ENCODE assay signal across 8 cellular contexts in the genomic region with DNA sequence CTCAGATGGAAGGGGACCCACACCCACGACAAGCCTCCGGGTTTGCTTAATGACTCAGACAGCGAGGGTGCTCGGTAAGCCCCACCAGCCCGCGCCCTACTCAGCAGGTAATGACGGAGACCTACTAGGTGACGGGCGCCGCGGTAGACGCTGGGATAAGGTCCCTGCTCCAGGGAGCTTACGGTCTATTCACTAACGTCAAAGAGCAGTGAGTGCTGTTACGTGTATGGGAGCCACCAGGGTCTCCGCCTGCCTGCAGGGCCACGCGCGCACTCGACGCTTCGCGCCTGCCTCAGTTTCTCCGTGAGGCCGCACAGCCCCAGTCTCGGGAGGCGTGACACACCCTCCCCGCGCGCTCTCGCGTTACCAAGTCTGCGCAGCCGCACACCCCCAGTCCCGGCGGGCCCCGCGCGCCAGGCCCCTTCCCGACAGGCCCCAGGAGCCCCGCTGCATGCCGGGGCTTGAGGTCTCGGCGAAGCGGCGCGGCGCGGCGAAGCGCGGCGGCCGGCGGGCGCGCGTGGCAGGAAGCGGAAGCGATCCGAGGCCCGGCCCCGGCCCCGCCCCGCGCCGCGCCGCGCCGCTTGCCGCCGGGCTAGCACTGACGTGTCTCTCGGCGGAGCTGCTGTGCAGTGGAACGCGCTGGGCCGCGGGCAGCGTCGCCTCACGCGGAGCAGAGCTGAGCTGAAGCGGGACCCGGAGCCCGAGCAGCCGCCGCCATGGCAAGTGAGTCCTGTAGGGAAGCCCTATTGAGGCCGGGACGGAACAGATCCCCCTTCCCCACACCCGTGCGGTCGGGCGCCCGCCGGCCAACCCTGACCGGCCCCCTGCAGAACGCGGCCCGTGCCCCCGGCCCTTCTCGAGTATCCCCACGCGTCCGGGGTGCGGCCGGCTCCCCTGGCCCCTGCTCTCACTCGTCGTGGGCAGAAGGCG. TPM values are rescaled to one million over a fixed set of nuclear protein-coding genes. Genes with fewer than 3 reads are reported as not detected.
DNase-seq lines count a peak whose midpoint lies in the region; ATAC-seq, FAIRE-seq and TF ChIP-seq lines count a peak whose summit lies in the region.

A gene (plus strand): TSS at position 601 of the 930 bp plus-strand sequence. CDS start 116 bp downstream, at position 717.

- H3K9ac ChIP-seq in HepG2 (ENCODE audit: insufficient read depth, low read depth, low read length), result peak within 1 kb of the TSS; percentile 99

- peaks cover 55% of the 10 kb centered on the region for H3K79me2 ChIP-seq in HepG2 (ENCODE audit: insufficient read depth, low read length)

- peak; percentile 91 to 92 for TF ChIP-seq POLR2A in HepG2 (IDR thresholded peaks at IDR 0.05; ENCODE audit: insufficient read depth in 1 of 2, low read depth in 2 of 2, low read length in 2 of 2)

- TF ChIP-seq CTCF in C4-2B (conservative IDR thresholded peaks at IDR 0.05), result no peak
- no peak for TF ChIP-seq CTCF in HepG2 (CRISPR knock-in tag; IDR thresholded peaks at IDR 0.05)

- no peaks in the 10 kb centered on the region for H3K9me3 ChIP-seq in HepG2 (ENCODE audit: low read length)

- H3K9me3 Mint-ChIP-seq in dendritic cell treated with granulocyte-macrophage colony-stimulating factor and Interleukin-4, amounts not matched to agents 40 ng/mL and 50 ng/mL, for 4 days, result no peaks in the 10 kb centered on the region

- BruUV-seq in HepG2 (replicated peaks; lab: Mats Ljungman, UMichigan), result no TSS peak

- H4K20me1 ChIP-seq in HepG2 (ENCODE audit: insufficient read depth, low read length), result peaks cover 24% of the 10 kb centered on the region

- H3K27me3 Mint-ChIP-seq in dendritic cell treated with granulocyte-macrophage colony-stimulating factor and Interleukin-4, amounts not matched to agents 40 ng/mL and 50 ng/mL, for 4 days, result peaks cover 4% of the 10 kb centered on the region

- peaks cover 39% of the 10 kb centered on the region for H3K4me1 Mint-ChIP-seq in dendritic cell treated with granulocyte-macrophage colony-stimulating factor and Interleukin-4, amounts not matched to agents 40 ng/mL and 50 ng/mL, for 4 days (ENCODE audit: low read depth)

- H3K4me3 Mint-ChIP-seq in dendritic cell treated with granulocyte-macrophage colony-stimulating factor and Interleukin-4, amounts not matched to agents 40 ng/mL and 50 ng/mL, for 4 days, result peak within 1 kb of the TSS; percentile 82

- in situ Hi-C loops in HepG2 (cut with HindIII; ENCODE audit: extremely low pct_ligation_motif_present, low pct_unique_long_range_greater_than_20kb), result no loop called here

- CTCF ChIA-PET in HepG2 (lab: Yijun Ruan, JAX; ENCODE audit: low intra/inter-chr PET ratio, low total read pairs), result no interaction called here

- H3K36me3 Mint-ChIP-seq in dendritic cell treated with granulocyte-macrophage colony-stimulating factor and Interleukin-4, amounts not matched to agents 40 ng/mL and 50 ng/mL, for 4 days (ENCODE audit: low read depth), result peaks cover 56% of the 10 kb centered on the region

- ATAC-seq in GM19395 (IDR thresholded peaks at IDR 0.05; ENCODE audit: unreplicated experiment), result peak; percentile 91
- ATAC-seq in HG03565 (IDR thresholded peaks at IDR 0.05; ENCODE audit: unreplicated experiment), result peak; percentile 88
- ATAC-seq in HepG2, result peak; percentile 95

- intact Hi-C loops in dendritic cell treated with granulocyte-macrophage colony-stimulating factor and Interleukin-4, amounts not matched to agents 40 ng/mL and 50 ng/mL, for 4 days (cut with micrococcal nuclease), result loop anchor here (1.0 to 5.0 kb wide), 3 partner anchors 23 to 455 kb away; a partner anchor contains a TSS
- intact Hi-C loops in HepG2 (cut with micrococcal nuclease; ENCODE audit: unreplicated experiment), result loop anchor here (2.0 kb wide), 1 partner anchor 41 kb away; no protein-coding TSS in a partner anchor

- peak; percentile 23 for FAIRE-seq in HepG2 (lab: Jason Lieb, UNC)

- peaks cover 0 to 5% of the 10 kb centered on the region in 2 experiments; a peak in 1 of 5 replicates for H3K27me3 ChIP-seq in HepG2 (ENCODE audit: control insufficient read depth in 1 of 2, insufficient read depth in 2 of 2, low read length in 2 of 2)

- peak within 1 kb of the TSS; percentile 96 for H3K4me2 ChIP-seq in HepG2 (ENCODE audit: low read depth, low read length)

- POLR2A ChIA-PET in HepG2 (lab: Yijun Ruan, JAX), result interaction anchor here (0.5 to 1.8 kb wide), 3 partner anchors 13 to 71 kb away, joined by 3 to 6 read pairs (median 5); a partner anchor contains a TSS

- WGBS in HepG2 (ENCODE audit: low lambda C conversion rate), result under 1% methylated on average over 18 of the region's 111 CpGs

- peak within 1 kb of the TSS; percentile 96 to 100 (median 98) for H3K4me3 ChIP-seq in HepG2 (replicated peaks in 1 of 3; ENCODE audit: insufficient read depth in 1 of 3, low read depth in 2 of 3, low read length in 3 of 3)

- TF ChIP-seq RAD21 in HepG2 (CRISPR knock-in tag; IDR thresholded peaks at IDR 0.05), result peak; percentile 49; the same call in 1 of the 2 replicates

- H3K4me1 ChIP-seq in HepG2 (ENCODE audit: insufficient read depth, low read length), result peaks cover 37% of the 10 kb centered on the region

- H3K36me3 ChIP-seq in HepG2 (replicated peaks in 1 of 2; ENCODE audit: control insufficient read depth in 1 of 2, insufficient read depth in 2 of 2, low read length in 2 of 2), result peaks cover 6 to 25% of the 10 kb centered on the region in 2 experiments

- TF ChIP-seq EP300 in HepG2 (IDR thresholded peaks at IDR 0.05; ENCODE audit: low read depth in 2 of 2, low read length in 2 of 2) (0 out of 4 replicates have a peak, but pooled peaks of 1 of the 2 experiments have one; percentile 18), HepG2 (CRISPR knock-in tag; IDR thresholded peaks at IDR 0.05; ENCODE audit: borderline replicate concordance) (no peak)

- H3K27ac Mint-ChIP-seq in dendritic cell treated with granulocyte-macrophage colony-stimulating factor and Interleukin-4, amounts not matched to agents 40 ng/mL and 50 ng/mL, for 4 days, result peak within 1 kb of the TSS; percentile 86

- H3K27ac ChIP-seq in C4-2B (peak within 1 kb of the TSS; percentile 100), HepG2 (ENCODE audit: extremely low read length, insufficient read depth, low read length) (peak within 1 kb of the TSS; percentile 93)

- H2AFZ ChIP-seq in HepG2 (ENCODE audit: low read length), result no peak within 1 kb of the TSS

- peak; percentile 73 for DNase-seq in NCI-H748 treated with DMSO at 0.1 percent for 48 hours (lab: John Stamatoyannopoulos, UW)
- peak; percentile 90 to 92 for DNase-seq in activated CD4-positive, alpha-beta T cell treated with anti-CD3 and anti-CD28 coated beads, Interleukin-2, amount 50 U/mL, for 24 hours (ENCODE audit: low read depth in 1 of 2, low spot score in 1 of 2)
- peak; percentile 86 for DNase-seq in HepG2 (ENCODE audit: low spot score)
- peak; percentile 93 for DNase-seq in stimulated activated CD4-positive, alpha-beta T cell treated with anti-CD3 and anti-CD28 coated beads, Interleukin-2, amount 100 ng/mL, for 48 hours

TF ChIP-seq in HepG2, 621 proteins besides CTCF, POLR2A, EP300 and RAD21 (continues in another document):
- TF ChIP-seq SAP130 (CRISPR knock-in tag; IDR thresholded peaks at IDR 0.05; ENCODE audit: low read depth), result peak; percentile 83
- TF ChIP-seq, protein P1, sequence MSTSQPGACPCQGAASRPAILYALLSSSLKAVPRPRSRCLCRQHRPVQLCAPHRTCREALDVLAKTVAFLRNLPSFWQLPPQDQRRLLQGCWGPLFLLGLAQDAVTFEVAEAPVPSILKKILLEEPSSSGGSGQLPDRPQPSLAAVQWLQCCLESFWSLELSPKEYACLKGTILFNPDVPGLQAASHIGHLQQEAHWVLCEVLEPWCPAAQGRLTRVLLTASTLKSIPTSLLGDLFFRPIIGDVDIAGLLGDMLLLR (CRISPR knock-in tag; IDR thresholded peaks at IDR 0.05), result peak; percentile 24; the same call in 1 of the 2 replicates
- peak; percentile 85 for TF ChIP-seq SALL1 (CRISPR knock-in tag; IDR thresholded peaks at IDR 0.05)
- peak; percentile 41; the same call in 1 of the 2 replicates for TF ChIP-seq TARDBP (CRISPR knock-in tag; IDR thresholded peaks at IDR 0.05)
- TF ChIP-seq, protein P2, sequence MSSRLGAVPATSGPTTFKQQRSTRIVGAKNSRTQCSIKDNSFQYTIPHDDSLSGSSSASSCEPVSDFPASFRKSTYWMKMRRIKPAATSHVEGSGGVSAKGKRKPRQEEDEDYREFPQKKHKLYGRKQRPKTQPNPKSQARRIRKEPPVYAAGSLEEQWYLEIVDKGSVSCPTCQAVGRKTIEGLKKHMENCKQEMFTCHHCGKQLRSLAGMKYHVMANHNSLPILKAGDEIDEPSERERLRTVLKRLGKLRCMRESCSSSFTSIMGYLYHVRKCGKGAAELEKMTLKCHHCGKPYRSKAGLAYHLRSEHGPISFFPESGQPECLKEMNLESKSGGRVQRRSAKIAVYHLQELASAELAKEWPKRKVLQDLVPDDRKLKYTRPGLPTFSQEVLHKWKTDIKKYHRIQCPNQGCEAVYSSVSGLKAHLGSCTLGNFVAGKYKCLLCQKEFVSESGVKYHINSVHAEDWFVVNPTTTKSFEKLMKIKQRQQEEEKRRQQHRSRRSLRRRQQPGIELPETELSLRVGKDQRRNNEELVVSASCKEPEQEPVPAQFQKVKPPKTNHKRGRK (CRISPR knock-in tag; IDR thresholded peaks at IDR 0.05), result peak; percentile 68; the same call in 1 of the 2 replicates

RNA-seq across cellular contexts. Expression of the gene that starts here (rescaled TPM):
- 128 and 203 TPM in 2 replicates for total RNA-seq in HepG2 (2016; rRNA removed; fragmentation: Illumina TruSeq; extraction: Trizol)
- total RNA-seq in HepG2 (2016; cell fraction: cytosol; rRNA removed; fragmentation: Illumina TruSeq; extraction: Trizol; ENCODE audit: low read depth), result 23.2 and 24.0 TPM in 2 replicates
- total RNA-seq in HepG2 (2016; cell fraction: insoluble cytoplasmic fraction; rRNA removed; fragmentation: Illumina TruSeq; extraction: Trizol), result 113 and 205 TPM in 2 replicates
- total RNA-seq in HepG2 (2016; cell fraction: membrane; rRNA removed; fragmentation: Illumina TruSeq; extraction: Trizol), result 77.7 and 81.8 TPM in 2 replicates
- total RNA-seq in HepG2 (2016; cell fraction: nucleus; rRNA removed; fragmentation: Illumina TruSeq; extraction: Trizol), result 217 and 248 TPM in 2 replicates
- polyA plus RNA-seq in HepG2 (2011; rRNA removed), result 170 and 173 TPM in 2 replicates
- polyA plus RNA-seq in HepG2 (2011; cell fraction: cytosol; rRNA removed), result 169 and 191 TPM in 2 replicates
- 153 and 160 TPM in 2 replicates for polyA plus RNA-seq in HepG2 (2011; cell fraction: nucleus; rRNA removed)
- 121 and 145 TPM in 2 replicates for polyA plus RNA-seq in HepG2 (2012)
- polyA plus RNA-seq in HepG2 (2016; cell fraction: cytosol; fragmentation: Illumina TruSeq; extraction: Trizol; ENCODE audit: low read depth), result 19.7 and 20.8 TPM in 2 replicates
- 101 and 109 TPM in 2 replicates for polyA plus RNA-seq in HepG2 (2016; cell fraction: insoluble cytoplasmic fraction; fragmentation: Illumina TruSeq; extraction: Trizol; ENCODE audit: low read depth)
- 42.6 and 47.4 TPM in 2 replicates for polyA plus RNA-seq in HepG2 (2016; cell fraction: membrane; fragmentation: Illumina TruSeq; extraction: Trizol; ENCODE audit: low read depth)
- polyA plus RNA-seq in HepG2 (2016; cell fraction: nucleus; fragmentation: Illumina TruSeq; extraction: Trizol; ENCODE audit: insufficient read depth, low read depth), result 314 and 317 TPM in 2 replicates
- 520 and 651 TPM in 2 replicates for polyA minus RNA-seq in HepG2 (2011; rRNA and poly(A)+ RNA removed; ENCODE audit: low replicate concordance)
- 181 and 199 TPM in 2 replicates for polyA minus RNA-seq in HepG2 (2011; cell fraction: cytosol; rRNA and poly(A)+ RNA removed)
- polyA minus RNA-seq in HepG2 (2011; cell fraction: nucleus; rRNA and poly(A)+ RNA removed), result 116 and 132 TPM in 2 replicates

Comparison
In these comparisons a context has a peak if more than half of its experiments do, and no peak if none do; other contexts are left out.
1. Peak in every context shown above with its lines: DNase-seq, ATAC-seq, H3K4me3 ChIP-seq and H3K27ac ChIP-seq.